ENCODE assay signal across 22 cellular contexts in genomic region chr17:65848751-65849150, GRCh38.
"Had no signal": no experiment of that assay in that cellular context is flagged by ENCODE, and none has a peak within 500 bp of the region (broad histone marks: within the 10 kb centered on the region; RNA-seq: fewer than 3 reads in every experiment).

No MANE protein-coding gene starts in this region.

- H3K9me3 Mint-ChIP-seq: nephron; stimulated activated naive B cell treated with anti-CD40 and anti-IgM and Interleukin-4, amounts not matched to agents 10 μg/mL and 1 μg/mL and 100 μg/mL, for 72 hours; stimulated activated naive CD8-positive, alpha-beta T cell treated with anti-CD3 and anti-CD28 coated beads, Interleukin-15, amount 100 ng/mL, for 72 hours had no signal

- H3K4me1 ChIP-seq: esophagus squamous epithelium, right atrium auricular region, sigmoid colon, transverse colon had no signal

- H3K4me3 ChIP-seq: esophagus squamous epithelium, hepatocyte, lung, ovary, right atrium auricular region, sigmoid colon, skin epidermis, thoracic aorta, transverse colon had no signal

- DNase-seq: effector memory CD4-positive, alpha-beta T cell; esophagus squamous epithelium; foreskin keratinocyte; kidney; left colon; left ventricle myocardium superior; mesenchymal stem cell; naive B cell; sigmoid colon; stimulated activated CD4-positive, alpha-beta T cell treated with anti-CD3 and anti-CD28 coated beads, Interleukin-2, amount 100 ng/mL, for 24 hours; stimulated activated CD4-positive, alpha-beta T cell treated with anti-CD3 and anti-CD28 coated beads, Interleukin-4, amount 100 ng/mL, for 4 hours; stimulated activated naive B cell treated with anti-CD40 and anti-IgM and Interleukin-4, amounts not matched to agents 10 μg/mL and 1 μg/mL and 100 μg/mL, for 72 hours; stimulated activated naive CD8-positive, alpha-beta T cell treated with anti-CD3 and anti-CD28 coated beads, Interleukin-15, amount 100 ng/mL, for 72 hours; substantia nigra; transverse colon had no signal

- H3K9me3 ChIP-seq: esophagus squamous epithelium, ovary, right atrium auricular region, sigmoid colon, thoracic aorta, transverse colon had no signal

- H3K27me3 ChIP-seq: esophagus squamous epithelium, foreskin keratinocyte, hepatocyte, ovary, right atrium auricular region, sigmoid colon, transverse colon had no signal

- H3K36me3 Mint-ChIP-seq: naive B cell; stimulated activated naive B cell treated with anti-CD40 and anti-IgM and Interleukin-4, amounts not matched to agents 10 μg/mL and 1 μg/mL and 100 μg/mL, for 72 hours had no signal

- H3K36me3 ChIP-seq: esophagus squamous epithelium, ovary, right atrium auricular region, sigmoid colon, thoracic aorta, transverse colon had no signal

- H3K4me1 Mint-ChIP-seq: naive B cell; nephron; stimulated activated naive B cell treated with anti-CD40 and anti-IgM and Interleukin-4, amounts not matched to agents 10 μg/mL and 1 μg/mL and 100 μg/mL, for 72 hours; stimulated activated naive CD8-positive, alpha-beta T cell treated with anti-CD3 and anti-CD28 coated beads, Interleukin-15, amount 100 ng/mL, for 72 hours had no signal

- H3K27ac ChIP-seq: esophagus squamous epithelium, foreskin keratinocyte, hepatocyte, ovary, right atrium auricular region, sigmoid colon, thoracic aorta, transverse colon had no signal

- H3K27me3 Mint-ChIP-seq: naive B cell; stimulated activated naive B cell treated with anti-CD40 and anti-IgM and Interleukin-4, amounts not matched to agents 10 μg/mL and 1 μg/mL and 100 μg/mL, for 72 hours; stimulated activated naive CD8-positive, alpha-beta T cell treated with anti-CD3 and anti-CD28 coated beads, Interleukin-15, amount 100 ng/mL, for 72 hours had no signal

- H3K27ac Mint-ChIP-seq: nephron; stimulated activated naive B cell treated with anti-CD40 and anti-IgM and Interleukin-4, amounts not matched to agents 10 μg/mL and 1 μg/mL and 100 μg/mL, for 72 hours had no signal

- H3K4me3 Mint-ChIP-seq: naive B cell; nephron; stimulated activated naive B cell treated with anti-CD40 and anti-IgM and Interleukin-4, amounts not matched to agents 10 μg/mL and 1 μg/mL and 100 μg/mL, for 72 hours; stimulated activated naive CD8-positive, alpha-beta T cell treated with anti-CD3 and anti-CD28 coated beads, Interleukin-15, amount 100 ng/mL, for 72 hours had no signal
